1 cellular context compared by ENCODE assay signal in the genomic region with DNA sequence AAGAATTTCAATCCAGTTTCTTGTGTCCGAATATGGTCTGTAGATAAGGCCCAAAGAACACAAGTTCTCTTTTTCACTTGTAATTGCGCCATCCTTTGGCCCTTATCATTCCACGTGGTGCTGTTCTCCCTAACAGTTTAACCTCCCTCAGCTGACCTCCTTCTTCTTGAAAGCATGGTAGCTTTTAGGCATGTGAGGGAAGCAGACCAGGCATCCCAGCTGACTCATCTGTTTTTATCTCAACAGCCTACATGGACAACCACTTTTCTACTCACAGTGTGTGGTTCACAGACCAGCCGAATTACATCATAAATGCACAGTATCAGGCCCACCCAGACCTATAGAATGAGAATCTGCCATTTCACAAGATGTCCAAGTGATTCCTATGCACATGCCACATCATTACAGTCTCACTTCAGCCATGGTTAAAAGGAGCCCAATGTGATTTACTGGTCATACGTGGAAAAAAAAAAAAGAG.
A peak's percentile ranks its signal among the peaks of the same experiment; 100 is the strongest.
TF ChIP-seq lines count a peak whose summit lies in the region.

No MANE protein-coding gene starts in this region.

TF ChIP-seq in HepG2, 621 proteins besides CTCF, POLR2A, EP300 and RAD21 (continued from another document and continues in another):
- TF ChIP-seq, protein P1, sequence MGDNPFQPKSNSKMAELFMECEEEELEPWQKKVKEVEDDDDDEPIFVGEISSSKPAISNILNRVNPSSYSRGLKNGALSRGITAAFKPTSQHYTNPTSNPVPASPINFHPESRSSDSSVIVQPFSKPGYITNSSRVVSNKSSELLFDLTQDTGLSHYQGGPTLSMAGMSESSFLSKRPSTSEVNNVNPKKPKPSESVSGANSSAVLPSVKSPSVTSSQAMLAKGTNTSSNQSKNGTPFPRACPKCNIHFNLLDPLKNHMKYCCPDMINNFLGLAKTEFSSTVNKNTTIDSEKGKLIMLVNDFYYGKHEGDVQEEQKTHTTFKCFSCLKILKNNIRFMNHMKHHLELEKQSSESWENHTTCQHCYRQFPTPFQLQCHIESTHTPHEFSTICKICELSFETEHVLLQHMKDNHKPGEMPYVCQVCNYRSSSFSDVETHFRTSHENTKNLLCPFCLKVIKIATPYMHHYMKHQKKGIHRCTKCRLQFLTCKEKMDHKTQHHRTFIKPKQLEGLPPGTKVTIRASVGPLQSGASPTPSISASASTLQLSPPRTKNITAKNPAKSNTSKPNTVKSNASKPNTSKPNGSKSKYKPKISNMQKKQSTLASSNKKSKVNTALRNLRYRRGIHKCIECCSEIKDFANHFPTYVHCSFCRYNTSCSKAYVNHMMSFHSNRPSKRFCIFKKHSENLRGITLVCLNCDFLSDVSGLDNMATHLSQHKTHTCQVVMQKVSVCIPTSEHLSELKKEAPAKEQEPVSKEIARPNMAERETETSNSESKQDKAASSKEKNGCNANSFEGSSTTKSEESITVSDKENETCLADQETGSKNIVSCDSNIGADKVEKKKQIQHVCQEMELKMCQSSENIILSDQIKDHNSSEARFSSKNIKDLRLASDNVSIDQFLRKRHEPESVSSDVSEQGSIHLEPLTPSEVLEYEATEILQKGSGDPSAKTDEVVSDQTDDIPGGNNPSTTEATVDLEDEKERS (CRISPR knock-in tag; IDR thresholded peaks at IDR 0.05), result 0 out of 2 replicates have a peak, but pooled peaks have one; percentile 24
- TF ChIP-seq ZNF331 (CRISPR knock-in tag; IDR thresholded peaks at IDR 0.05) (peak; percentile 68; the same call in 1 of the 2 replicates), CHD2 (IDR thresholded peaks at IDR 0.05; ENCODE audit: low read depth, low read length) (no peak), TFAP4 (IDR thresholded peaks at IDR 0.05; ENCODE audit: borderline replicate concordance, low read depth) (peak; percentile 93), ZNF121 (CRISPR knock-in tag; IDR thresholded peaks at IDR 0.05) (no peak), ZBTB20 (CRISPR knock-in tag; IDR thresholded peaks at IDR 0.05; ENCODE audit: borderline replicate concordance, low read depth) (no peak), NR2C2 (CRISPR knock-in tag; IDR thresholded peaks at IDR 0.05; ENCODE audit: borderline replicate concordance) (peak; percentile 56), POLR2G (IDR thresholded peaks at IDR 0.05; ENCODE audit: low read depth, low read length) (no peak), ZBTB7A (CRISPR knock-in tag; IDR thresholded peaks at IDR 0.05) (no peak), TEAD3 (CRISPR knock-in tag; optimal IDR thresholded peaks at IDR 0.05; ENCODE audit: borderline replicate concordance) (peak; percentile 76), ZBTB3 (CRISPR knock-in tag; IDR thresholded peaks at IDR 0.05; ENCODE audit: borderline replicate concordance, low read depth) (no peak), STAT5B (CRISPR knock-in tag; IDR thresholded peaks at IDR 0.05) (no peak), MYC (CRISPR knock-in tag; IDR thresholded peaks at IDR 0.05; ENCODE audit: borderline replicate concordance) (peak; percentile 90), PHB2 (IDR thresholded peaks at IDR 0.05; ENCODE audit: partially characterized antibody) (no peak), ZNF704 (CRISPR knock-in tag; IDR thresholded peaks at IDR 0.05; ENCODE audit: borderline replicate concordance) (no peak), HMGA1 (CRISPR knock-in tag; conservative IDR thresholded peaks at IDR 0.05) (no peak), RNF2 (conservative IDR thresholded peaks at IDR 0.05; ENCODE audit: low read depth) (no peak), SNAPC2 (CRISPR knock-in tag; IDR thresholded peaks at IDR 0.05) (no peak), BRD4 (CRISPR knock-in tag; IDR thresholded peaks at IDR 0.05) (peak; percentile 60; the same call in 1 of the 2 replicates), DMAP1 (CRISPR knock-in tag; IDR thresholded peaks at IDR 0.05) (peak; percentile 86), ATF3 (CRISPR knock-in tag; IDR thresholded peaks at IDR 0.05) (peak; percentile 69), HHEX (CRISPR knock-in tag; IDR thresholded peaks at IDR 0.05) (no peak), ZNF362 (CRISPR knock-in tag; IDR thresholded peaks at IDR 0.05; ENCODE audit: borderline replicate concordance) (peak; percentile 24; the same call in 1 of the 2 replicates), ZNF235 (CRISPR knock-in tag; IDR thresholded peaks at IDR 0.05; ENCODE audit: borderline replicate concordance) (no peak), MEIS1 (CRISPR knock-in tag; IDR thresholded peaks at IDR 0.05; ENCODE audit: borderline replicate concordance) (0 out of 2 replicates have a peak, but pooled peaks have one; percentile 58), E2F1 (CRISPR knock-in tag; IDR thresholded peaks at IDR 0.05) (no peak), MED8 (CRISPR knock-in tag; IDR thresholded peaks at IDR 0.05; ENCODE audit: insufficient replicate concordance) (no peak), ZNF558 (CRISPR knock-in tag; IDR thresholded peaks at IDR 0.05; ENCODE audit: borderline replicate concordance) (peak; percentile 66; the same call in 1 of the 2 replicates), NFE2L1 (CRISPR knock-in tag; IDR thresholded peaks at IDR 0.05; ENCODE audit: borderline replicate concordance) (no peak), KAT7 (CRISPR knock-in tag; IDR thresholded peaks at IDR 0.05; ENCODE audit: borderline replicate concordance) (peak; percentile 47; the same call in 1 of the 2 replicates), ZNF431 (CRISPR knock-in tag; IDR thresholded peaks at IDR 0.05; ENCODE audit: borderline replicate concordance, low read depth) (0 out of 2 replicates have a peak, but pooled peaks have one; percentile 31), RARA (CRISPR knock-in tag; IDR thresholded peaks at IDR 0.05) (peak; percentile 84), TARDBP (CRISPR knock-in tag; IDR thresholded peaks at IDR 0.05) (0 out of 2 replicates have a peak, but pooled peaks have one; percentile 58), ZSCAN25 (CRISPR knock-in tag; IDR thresholded peaks at IDR 0.05) (no peak), ZFP36L1 (CRISPR knock-in tag; IDR thresholded peaks at IDR 0.05) (0 out of 2 replicates have a peak, but pooled peaks have one; percentile 20), MNT (IDR thresholded peaks at IDR 0.05) (peak; percentile 71), TGIF2 (CRISPR knock-in tag; IDR thresholded peaks at IDR 0.05) (peak; percentile 75; the same call in 1 of the 2 replicates), ZNF354B (CRISPR knock-in tag; IDR thresholded peaks at IDR 0.05) (no peak), BCL6 (CRISPR knock-in tag; IDR thresholded peaks at IDR 0.05) (peak; percentile 72), FOXA3 (CRISPR knock-in tag; IDR thresholded peaks at IDR 0.05) (peak; percentile 75), CENPX (CRISPR knock-in tag; IDR thresholded peaks at IDR 0.05) (no peak)
- TF ChIP-seq, protein P2, sequence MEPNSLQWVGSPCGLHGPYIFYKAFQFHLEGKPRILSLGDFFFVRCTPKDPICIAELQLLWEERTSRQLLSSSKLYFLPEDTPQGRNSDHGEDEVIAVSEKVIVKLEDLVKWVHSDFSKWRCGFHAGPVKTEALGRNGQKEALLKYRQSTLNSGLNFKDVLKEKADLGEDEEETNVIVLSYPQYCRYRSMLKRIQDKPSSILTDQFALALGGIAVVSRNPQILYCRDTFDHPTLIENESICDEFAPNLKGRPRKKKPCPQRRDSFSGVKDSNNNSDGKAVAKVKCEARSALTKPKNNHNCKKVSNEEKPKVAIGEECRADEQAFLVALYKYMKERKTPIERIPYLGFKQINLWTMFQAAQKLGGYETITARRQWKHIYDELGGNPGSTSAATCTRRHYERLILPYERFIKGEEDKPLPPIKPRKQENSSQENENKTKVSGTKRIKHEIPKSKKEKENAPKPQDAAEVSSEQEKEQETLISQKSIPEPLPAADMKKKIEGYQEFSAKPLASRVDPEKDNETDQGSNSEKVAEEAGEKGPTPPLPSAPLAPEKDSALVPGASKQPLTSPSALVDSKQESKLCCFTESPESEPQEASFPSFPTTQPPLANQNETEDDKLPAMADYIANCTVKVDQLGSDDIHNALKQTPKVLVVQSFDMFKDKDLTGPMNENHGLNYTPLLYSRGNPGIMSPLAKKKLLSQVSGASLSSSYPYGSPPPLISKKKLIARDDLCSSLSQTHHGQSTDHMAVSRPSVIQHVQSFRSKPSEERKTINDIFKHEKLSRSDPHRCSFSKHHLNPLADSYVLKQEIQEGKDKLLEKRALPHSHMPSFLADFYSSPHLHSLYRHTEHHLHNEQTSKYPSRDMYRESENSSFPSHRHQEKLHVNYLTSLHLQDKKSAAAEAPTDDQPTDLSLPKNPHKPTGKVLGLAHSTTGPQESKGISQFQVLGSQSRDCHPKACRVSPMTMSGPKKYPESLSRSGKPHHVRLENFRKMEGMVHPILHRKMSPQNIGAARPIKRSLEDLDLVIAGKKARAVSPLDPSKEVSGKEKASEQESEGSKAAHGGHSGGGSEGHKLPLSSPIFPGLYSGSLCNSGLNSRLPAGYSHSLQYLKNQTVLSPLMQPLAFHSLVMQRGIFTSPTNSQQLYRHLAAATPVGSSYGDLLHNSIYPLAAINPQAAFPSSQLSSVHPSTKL (CRISPR knock-in tag; IDR thresholded peaks at IDR 0.05), result peak; percentile 95
- TF ChIP-seq, protein P3, sequence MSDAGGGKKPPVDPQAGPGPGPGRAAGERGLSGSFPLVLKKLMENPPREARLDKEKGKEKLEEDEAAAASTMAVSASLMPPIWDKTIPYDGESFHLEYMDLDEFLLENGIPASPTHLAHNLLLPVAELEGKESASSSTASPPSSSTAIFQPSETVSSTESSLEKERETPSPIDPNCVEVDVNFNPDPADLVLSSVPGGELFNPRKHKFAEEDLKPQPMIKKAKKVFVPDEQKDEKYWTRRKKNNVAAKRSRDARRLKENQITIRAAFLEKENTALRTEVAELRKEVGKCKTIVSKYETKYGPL (CRISPR knock-in tag; IDR thresholded peaks at IDR 0.05), result no peak
- TF ChIP-seq, protein P4, sequence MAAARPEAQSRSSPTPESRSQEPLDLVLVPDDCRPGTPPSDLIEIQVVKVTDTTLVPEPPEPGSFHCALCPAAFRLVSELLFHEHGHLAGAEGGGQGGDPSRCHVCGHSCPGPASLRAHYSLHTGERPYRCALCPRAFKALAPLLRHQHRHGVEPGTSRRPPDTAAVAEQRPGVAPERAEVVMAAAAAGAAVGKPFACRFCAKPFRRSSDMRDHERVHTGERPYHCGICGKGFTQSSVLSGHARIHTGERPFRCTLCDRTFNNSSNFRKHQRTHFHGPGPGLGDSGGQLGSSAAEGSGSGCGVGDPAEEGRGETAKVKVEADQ (CRISPR knock-in tag; IDR thresholded peaks at IDR 0.05; ENCODE audit: borderline replicate concordance), result no peak
- TF ChIP-seq, protein P5, sequence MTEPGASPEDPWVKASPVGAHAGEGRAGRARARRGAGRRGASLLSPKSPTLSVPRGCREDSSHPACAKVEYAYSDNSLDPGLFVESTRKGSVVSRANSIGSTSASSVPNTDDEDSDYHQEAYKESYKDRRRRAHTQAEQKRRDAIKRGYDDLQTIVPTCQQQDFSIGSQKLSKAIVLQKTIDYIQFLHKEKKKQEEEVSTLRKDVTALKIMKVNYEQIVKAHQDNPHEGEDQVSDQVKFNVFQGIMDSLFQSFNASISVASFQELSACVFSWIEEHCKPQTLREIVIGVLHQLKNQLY (CRISPR knock-in tag; IDR thresholded peaks at IDR 0.05), result peak; percentile 79
